In the genomic region with DNA sequence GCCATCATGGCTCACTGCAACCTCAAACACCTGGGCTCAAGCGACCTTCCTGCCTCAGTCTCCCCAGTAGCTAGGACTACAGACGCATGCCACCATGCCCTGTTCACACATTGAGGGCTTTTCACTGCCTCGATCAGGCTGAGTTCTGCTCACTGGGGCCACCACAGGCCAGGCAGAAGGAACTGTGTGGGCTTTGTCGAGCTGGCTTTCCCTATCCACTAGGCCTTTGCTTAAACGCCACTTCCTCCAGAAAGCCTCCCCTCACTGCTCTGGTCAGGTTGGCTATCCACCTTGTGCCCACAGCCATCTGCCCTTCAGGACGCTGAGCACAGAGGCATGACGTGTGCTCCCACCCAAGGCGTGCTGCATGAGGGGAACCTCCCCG, we compare ENCODE assay signal across 14 cellular contexts. TPM values are rescaled to one million over a fixed set of nuclear protein-coding genes. Genes with fewer than 3 reads are reported as not detected.
DNase-seq lines count a peak whose midpoint lies in the region; ATAC-seq and TF ChIP-seq lines count a peak whose summit lies in the region.
"Had no signal": no experiment of that assay in that cellular context is flagged by ENCODE, and none has a peak within 500 bp of the region (broad histone marks: within the 10 kb centered on the region; RNA-seq: fewer than 3 reads in every experiment).

No MANE protein-coding gene starts in this region.

- H3K36me3 ChIP-seq in DND-41 (ENCODE audit: insufficient read depth, low read length) (peaks cover 18% of the 10 kb centered on the region), PC-9 (ENCODE audit: low read depth) (no peaks in the 10 kb centered on the region), gastroesophageal sphincter (peaks cover 0 to 18% of the 10 kb centered on the region in 2 donors)

- H3K27me3 ChIP-seq in DND-41 (ENCODE audit: insufficient read depth, low read length, poor library complexity), result no peaks in the 10 kb centered on the region
- no peaks in the 10 kb centered on the region for H3K27me3 ChIP-seq in PC-9 (ENCODE audit: insufficient read depth, low read depth)
- H3K27me3 ChIP-seq in gastroesophageal sphincter, result no peaks in the 10 kb centered on the region
- H3K27me3 ChIP-seq: ascending aorta had no signal

- WGBS in gastroesophageal sphincter (ENCODE audit: low coverage in 1 of 2), 2 donors, result 50% methylated on average over 2 of the region's 9 CpGs; no CpG with 5 or more reads in 1 of the 2 donors

- no peaks in the 10 kb centered on the region for H3K9me2 ChIP-seq in PC-9 (ENCODE audit: insufficient read depth)

- peaks cover 41% of the 10 kb centered on the region for H4K20me1 ChIP-seq in DND-41 (ENCODE audit: insufficient read depth, low read length)
- H4K20me1 ChIP-seq in PC-9 (ENCODE audit: insufficient read depth), result peaks cover 8% of the 10 kb centered on the region; the same call in 1 of the 2 replicates

- POLR2A ChIA-PET in PC-9 (lab: Charles Lee; ENCODE audit: unreplicated experiment), result interaction anchor here (0.8 kb wide), 1 partner anchor 474 kb away, joined by 7 read pairs; no protein-coding TSS in a partner anchor

- peaks cover 2% of the 10 kb centered on the region for H3K36me3 Mint-ChIP-seq in progenitor cell of endocrine pancreas (ENCODE audit: insufficient read depth)

- H3K4me2 ChIP-seq in DND-41 (ENCODE audit: insufficient read depth, low read length) (no peak overlapping the region), PC-9 (peak overlapping the region; percentile 69)

- no peak overlapping the region for H2AFZ ChIP-seq in DND-41 (ENCODE audit: low read depth, low read length)
- H2AFZ ChIP-seq in PC-9, result no peak overlapping the region

- CTCF ChIA-PET in PC-9 (lab: Charles Lee), result interaction anchor here (0.6 to 2.0 kb wide), 9 partner anchors 23 to 115 kb away, joined by 3 to 13 read pairs (median 4); no protein-coding TSS in a partner anchor

- TF ChIP-seq CTCF in DND-41 (IDR thresholded peaks at IDR 0.05; ENCODE audit: borderline replicate concordance, extremely low read depth, low read length, poor library complexity, severe bottlenecking), result no peak
- TF ChIP-seq CTCF in PC-9 (conservative IDR thresholded peaks at IDR 0.05), result no peak
- no peak for TF ChIP-seq CTCF in gastroesophageal sphincter (IDR thresholded peaks at IDR 0.05)
- TF ChIP-seq CTCF in progenitor cell of endocrine pancreas (IDR thresholded peaks at IDR 0.05; ENCODE audit: unreplicated experiment), result no peak

- peaks cover 2% of the 10 kb centered on the region for H3K4me1 Mint-ChIP-seq in progenitor cell of endocrine pancreas (ENCODE audit: low read depth)

- H3K27ac Mint-ChIP-seq in progenitor cell of endocrine pancreas, result peak overlapping the region; percentile 60

- H3F3A ChIP-seq in PC-9 (ENCODE audit: insufficient read depth, low read depth), result peaks cover 13% of the 10 kb centered on the region; the same call in 1 of the 2 replicates

- no peak for TF ChIP-seq EP300 in gastroesophageal sphincter (IDR thresholded peaks at IDR 0.05)

- DNase-seq in DND-41, result no peak
- no peak for DNase-seq in PC-9
- no peak for DNase-seq in progenitor cell of endocrine pancreas (ENCODE audit: low spot score, unreplicated experiment)
- no peak for DNase-seq in KG1 (lab: John Stamatoyannopoulos, UW)
- DNase-seq in mucosa of gallbladder (ENCODE audit: low spot score), result no peak
- DNase-seq: NCI-H2081 treated with DMSO at 0.1 percent for 48 hours, SIG-M5 had no signal

- no peak overlapping the region for H3K4me3 Mint-ChIP-seq in progenitor cell of endocrine pancreas (ENCODE audit: low read depth)

- H3K9ac ChIP-seq in DND-41 (ENCODE audit: low read depth, low read length), result no peak overlapping the region

- TF ChIP-seq POLR2A in gastroesophageal sphincter (IDR thresholded peaks at IDR 0.05), result no peak

- H3K4me3 ChIP-seq in DND-41 (ENCODE audit: low read depth in 1 of 2, low read length in 2 of 2) (no peak overlapping the region), PC-9 (no peak overlapping the region), gastroesophageal sphincter (no peak overlapping the region)
- H3K4me3 ChIP-seq: ascending aorta, smooth muscle cell had no signal

- H3K9me3 ChIP-seq in DND-41 (ENCODE audit: insufficient read depth, low read length, severe bottlenecking), result no peaks in the 10 kb centered on the region
- no peaks in the 10 kb centered on the region for H3K9me3 ChIP-seq in PC-9 (ENCODE audit: insufficient read depth, low read depth)
- no peaks in the 10 kb centered on the region for H3K9me3 ChIP-seq in gastroesophageal sphincter
- H3K9me3 ChIP-seq: ascending aorta had no signal

- H3K79me2 ChIP-seq in DND-41 (ENCODE audit: insufficient read depth, low read length) (peaks cover 37% of the 10 kb centered on the region), PC-9 (ENCODE audit: low read depth) (peaks cover 28% of the 10 kb centered on the region)

- H3K4me1 ChIP-seq in DND-41 (ENCODE audit: insufficient read depth, low read length) (peaks cover 10% of the 10 kb centered on the region), PC-9 (replicated peaks; ENCODE audit: insufficient read depth) (peaks cover 5% of the 10 kb centered on the region; the same call in 1 of the 2 replicates), gastroesophageal sphincter (peaks cover 0 to 81% (median 21%) of the 10 kb centered on the region in 3 donors)

- no peaks in the 10 kb centered on the region for H3K9me3 Mint-ChIP-seq in progenitor cell of endocrine pancreas (ENCODE audit: low read depth)

- ATAC-seq in DND-41 (ENCODE audit: insufficient read depth, low read depth) (no peak), gastroesophageal sphincter (peak; percentile 2), HG02981 (IDR thresholded peaks at IDR 0.05; ENCODE audit: unreplicated experiment) (no peak), HG02759 (IDR thresholded peaks at IDR 0.05; ENCODE audit: unreplicated experiment) (no peak)

- H3K27ac ChIP-seq in DND-41 (ENCODE audit: low read length) (peak overlapping the region; percentile 24), PC-9 (peak overlapping the region; percentile 49), gastroesophageal sphincter (peak overlapping the region in 2 of 4 donors; percentile 30 to 47)
- H3K27ac ChIP-seq: ascending aorta had no signal

- no TSS peak for BruUV-seq in PC-9 (replicated peaks; lab: Mats Ljungman, UMichigan)

- intact Hi-C loops in PC-9 (cut with micrococcal nuclease; ENCODE audit: unreplicated experiment), result loop anchor here (1.0 to 10.0 kb wide), 3 partner anchors 43 to 199 kb away; no protein-coding TSS in a partner anchor

- no peaks in the 10 kb centered on the region for H3K27me3 Mint-ChIP-seq in progenitor cell of endocrine pancreas

RNA-seq across cellular contexts. Expression of a gene that starts 45.2 kb away (rescaled TPM):
- total RNA-seq in PC-9 (2021) (62.1 and 83.3 TPM in 2 replicates), gastroesophageal sphincter (10 to 100 TPM; 28.8 to 87.4 (median 54.9) TPM), progenitor cell of endocrine pancreas (48.6 and 48.7 TPM in 2 replicates), mucosa of gallbladder (89.7 TPM)

RNA-seq across cellular contexts. Expression of a gene that starts 50.3 kb away (rescaled TPM):
- total RNA-seq in PC-9 (2021), result not detected in 2 replicates
- not detected for total RNA-seq in gastroesophageal sphincter
- not detected in 2 replicates for total RNA-seq in progenitor cell of endocrine pancreas
- total RNA-seq in mucosa of gallbladder, result not detected
- total RNA-seq: ascending aorta, fibroblast of lung, lower leg skin, smooth muscle cell had no signal

RNA-seq across cellular contexts. Expression of a gene that starts 59.2 kb away (rescaled TPM):
- total RNA-seq in PC-9 (2021) (0.39 and 0.83 TPM in 2 replicates), gastroesophageal sphincter (1 to 10 TPM; 1.5 to 9.8 (median 3.6) TPM), progenitor cell of endocrine pancreas (5.4 and 5.5 TPM in 2 replicates), mucosa of gallbladder (3.5 TPM)
- total RNA-seq: ascending aorta, smooth muscle cell had no signal
